In genomic region chr19:48618278-48618915, GRCh38 we compare ENCODE assay signal across 8 cellular contexts. TPM values are rescaled to one million over a fixed set of nuclear protein-coding genes. Genes with fewer than 3 reads are reported as not detected.
A peak's percentile ranks its signal among the peaks of the same experiment; 100 is the strongest.
DNase-seq lines count a peak whose midpoint lies in the region; ATAC-seq and TF ChIP-seq lines count a peak whose summit lies in the region.

No MANE protein-coding gene starts in this region.

- H3K4me1 ChIP-seq in breast epithelium (peaks cover 4 to 25% of the 10 kb centered on the region in 2 donors), mesodermal cell (ENCODE audit: control insufficient read depth, insufficient read depth, low read length, poor library complexity, severe bottlenecking) (peaks cover 31% of the 10 kb centered on the region), aorta (ENCODE audit: control insufficient read depth in 1 of 2, insufficient read depth in 2 of 2, low read length in 2 of 2) (no peaks in the 10 kb centered on the region)

- TF ChIP-seq POLR2A in breast epithelium (IDR thresholded peaks at IDR 0.05): no peak

- DNase-seq in cardiac septum (ENCODE audit: low spot score) (peak; percentile 75), left ventricle myocardium superior (no peak), breast epithelium (ENCODE audit: low spot score in 2 of 2) (no peak), aorta (peak in 1 of 2 donors; percentile 79), NCI-H2081 treated with DMSO at 0.1 percent for 48 hours (lab: John Stamatoyannopoulos, UW) (no peak)
- no peak for DNase-seq in central memory CD4-positive, alpha-beta T cell

- no peaks in the 10 kb centered on the region for H3K36me3 ChIP-seq in breast epithelium
- peaks cover 44% of the 10 kb centered on the region for H3K36me3 ChIP-seq in mesodermal cell (ENCODE audit: control insufficient read depth, insufficient read depth, low read length)
- H3K36me3 ChIP-seq in aorta (ENCODE audit: control insufficient read depth in 1 of 2, insufficient read depth in 2 of 2, low read length in 1 of 2): peaks cover 0 to 10% of the 10 kb centered on the region in 2 donors

- intact Hi-C loops in cardiac septum (cut with DNase I) (no loop called here), left ventricle myocardium superior (cut with micrococcal nuclease) (no loop called here), breast epithelium (cut with DNase I; ENCODE audit: low total_unique reads) (no loop called here), aorta (cut with DNase I) (no loop called here)

- TF ChIP-seq CTCF in breast epithelium (IDR thresholded peaks at IDR 0.05): no peak

- H3K4me3 ChIP-seq in breast epithelium: peak overlapping the region; percentile 90 to 96 (median 93)
- peak overlapping the region; percentile 100 for H3K4me3 ChIP-seq in mesodermal cell (ENCODE audit: extremely low read depth, insufficient read depth, low read length, poor library complexity, severe bottlenecking)
- peak overlapping the region; percentile 81 to 87 for H3K4me3 ChIP-seq in aorta (ENCODE audit: low read length in 2 of 2)

- peak overlapping the region; percentile 91 to 93 for H3K27ac ChIP-seq in breast epithelium
- H3K27ac ChIP-seq in mesodermal cell (ENCODE audit: low read depth, low read length, severe bottlenecking): peak overlapping the region; percentile 94
- H3K27ac ChIP-seq in aorta (ENCODE audit: low read depth in 1 of 2, low read length in 2 of 2): peak overlapping the region in 1 of 2 donors; percentile 42

- 2 to 3% methylated on average over 16 to 18 of the region's 18 CpGs for WGBS in mesodermal cell (ENCODE audit: insufficient coverage in 2 of 2), 2 experiments
- 1% methylated on average over 18 of the region's 18 CpGs for WGBS in aorta, 2 donors

- ATAC-seq in left ventricle myocardium superior (no peak), aorta (ENCODE audit: low FRiP score) (no peak), GM19397 (IDR thresholded peaks at IDR 0.05; ENCODE audit: unreplicated experiment) (no peak)

- H3K27me3 ChIP-seq in breast epithelium (no peaks in the 10 kb centered on the region), aorta (ENCODE audit: control insufficient read depth in 1 of 2, insufficient read depth in 2 of 2, low read length in 1 of 2) (no peaks in the 10 kb centered on the region)

- H3K9me3 ChIP-seq in breast epithelium (no peaks in the 10 kb centered on the region), mesodermal cell (ENCODE audit: control insufficient read depth, low read length) (no peaks in the 10 kb centered on the region), aorta (ENCODE audit: control insufficient read depth, low read length) (no peaks in the 10 kb centered on the region)

RNA-seq across cellular contexts. Expression of gene RPL18, which starts 0.6 kb away (rescaled TPM):
- total RNA-seq in cardiac septum (437 TPM), left ventricle myocardium superior (554 TPM), breast epithelium (1,000 to 10,000 TPM; 1,880 to 2,937 (median 2,507) TPM), aorta (100 to 1,000 TPM; 900 to 909 TPM)
- polyA plus RNA-seq in mesodermal cell (2013, experiment 1 of 2): 1,420 TPM
- polyA plus RNA-seq in mesodermal cell (2013, experiment 2 of 2): 1,243 TPM
- polyA plus RNA-seq in aorta: 1,000 to 10,000 TPM; 2,172 to 2,376 TPM

RNA-seq across cellular contexts. Expression of gene SPHK2, which starts 0.9 kb away (rescaled TPM):
- total RNA-seq in cardiac septum (8.5 TPM), left ventricle myocardium superior (7.2 TPM), breast epithelium (10 to 100 TPM in 2 of 3 donors, 1 to 10 TPM in 1; 7.4 to 10.8 (median 10.5) TPM), aorta (10 to 100 TPM; 14.6 to 17.9 TPM)
- polyA plus RNA-seq in mesodermal cell (2013, experiment 1 of 2): 9.4 TPM
- 8.7 TPM for polyA plus RNA-seq in mesodermal cell (2013, experiment 2 of 2)
- polyA plus RNA-seq in aorta: 10 to 100 TPM; 21.5 to 25.4 TPM

RNA-seq across cellular contexts. Expression of gene FAM83E, which starts 3.5 kb away (rescaled TPM):
- not detected for total RNA-seq in cardiac septum
- not detected for total RNA-seq in left ventricle myocardium superior
- total RNA-seq in breast epithelium: 1 to 10 TPM in 2 of 3 donors, not detected in 1; 3.3 to 5.6 TPM
- polyA plus RNA-seq in mesodermal cell (2013, experiment 1 of 2): 0.44 TPM
- polyA plus RNA-seq in mesodermal cell (2013, experiment 2 of 2): not detected
- total RNA-seq in aorta: under 1 TPM in 1 of 2 donors, not detected in 1; 0.45 TPM
- 10 to 100 TPM in 1 of 2 donors, under 1 TPM in 1; 0.74 to 12.3 TPM for polyA plus RNA-seq in aorta

RNA-seq across cellular contexts. Expression of gene SPACA4, which starts 11.9 kb away (rescaled TPM):
- total RNA-seq in cardiac septum (not detected), left ventricle myocardium superior (not detected), breast epithelium (not detected), aorta (not detected)
- polyA plus RNA-seq in mesodermal cell (2013, experiment 1 of 2): not detected
- not detected for polyA plus RNA-seq in mesodermal cell (2013, experiment 2 of 2)
- polyA plus RNA-seq in aorta: under 1 TPM in 1 of 2 donors, not detected in 1; 0.18 TPM

RNA-seq across cellular contexts. Expression of gene DBP, which starts 18.8 kb away (rescaled TPM):
- total RNA-seq in cardiac septum: 4.4 TPM
- total RNA-seq in left ventricle myocardium superior: 22.8 TPM
- 10 to 100 TPM in 1 of 3 donors, 1 to 10 TPM in 2; 3.9 to 10.8 (median 5.0) TPM for total RNA-seq in breast epithelium
- 4.5 TPM for polyA plus RNA-seq in mesodermal cell (2013, experiment 1 of 2)
- polyA plus RNA-seq in mesodermal cell (2013, experiment 2 of 2): 2.7 TPM
- 10 to 100 TPM in 1 of 2 donors, 1 to 10 TPM in 1; 1.5 to 10.7 TPM for total RNA-seq in aorta
- 1 to 10 TPM; 5.3 to 6.8 TPM for polyA plus RNA-seq in aorta
